Comparison of ENCODE assay signal across 8 cellular contexts in genomic region chr14:100213956-100214767, GRCh38. TPM values are rescaled to one million over a fixed set of nuclear protein-coding genes. Genes with fewer than 3 reads are reported as not detected.
DNase-seq lines count a peak whose midpoint lies in the region; ATAC-seq, FAIRE-seq and TF ChIP-seq lines count a peak whose summit lies in the region.

No MANE protein-coding gene starts in this region.

- H3K9me3 Mint-ChIP-seq in H9, result no peaks in the 10 kb centered on the region

- H3K9me3 ChIP-seq in ES-I3 (ENCODE audit: control insufficient read depth, insufficient read depth, low read length) (no peaks in the 10 kb centered on the region), H9 (ENCODE audit: control insufficient read depth, low read depth, low read length) (no peaks in the 10 kb centered on the region), RWPE2 (ENCODE audit: severe bottlenecking) (no peaks in the 10 kb centered on the region), neutrophil (no peaks in the 10 kb centered on the region), suprapubic skin (no peaks in the 10 kb centered on the region)

- peaks cover 17 to 20% of the 10 kb centered on the region in 2 experiments for H3K4me1 Mint-ChIP-seq in H9

- peak overlapping the region; percentile 88 for H3K14ac ChIP-seq in H9 (ENCODE audit: insufficient read depth, low read length)

- no peak overlapping the region for H3K56ac ChIP-seq in H9 (ENCODE audit: insufficient read length, low read depth, low read length)

- H3K9ac ChIP-seq in ES-I3 (ENCODE audit: low read depth, low read length) (peak overlapping the region; percentile 99), H9 (ENCODE audit: extremely low read depth, insufficient read length, low read length) (peak overlapping the region; percentile 57)

- no peaks in the 10 kb centered on the region for H4K20me1 ChIP-seq in H9 (ENCODE audit: control insufficient read depth, insufficient read depth, insufficient read length)

- no peak overlapping the region for H2BK5ac ChIP-seq in H9 (ENCODE audit: insufficient read length, low read length)

- no CpG with 5 or more reads among the region's 90 CpGs for WGBS in H9 (ENCODE audit: extremely low coverage, insufficient read length, low lambda C conversion rate)
- under 1% methylated on average over 24 of the region's 90 CpGs for WGBS in suprapubic skin

- no peak for TF ChIP-seq EP300 in suprapubic skin (IDR thresholded peaks at IDR 0.05)

- TF ChIP-seq CTCF in H9 (conservative IDR thresholded peaks at IDR 0.05) (no peak), RWPE2 (IDR thresholded peaks at IDR 0.05; ENCODE audit: poor library complexity, severe bottlenecking) (no peak), neutrophil (IDR thresholded peaks at IDR 0.05) (no peak), suprapubic skin (IDR thresholded peaks at IDR 0.05) (no peak)

- peak overlapping the region; percentile 26 for H3K27ac ChIP-seq in H9 (ENCODE audit: insufficient read length, low read depth, low read length)
- peak overlapping the region; percentile 65 for H3K27ac ChIP-seq in RWPE2 (ENCODE audit: poor library complexity, severe bottlenecking)
- peak overlapping the region; percentile 96 for H3K27ac ChIP-seq in neutrophil
- peak overlapping the region; percentile 98 for H3K27ac ChIP-seq in suprapubic skin

- H3K18ac ChIP-seq in H9 (ENCODE audit: insufficient read length, low read depth, low read length), result peak overlapping the region; percentile 79

- H3K27me3 ChIP-seq in H9 (ENCODE audit: insufficient read depth, low read length), result no peaks in the 10 kb centered on the region
- H3K27me3 ChIP-seq in RWPE2 (ENCODE audit: insufficient read depth, poor library complexity, severe bottlenecking), result no peaks in the 10 kb centered on the region
- no peaks in the 10 kb centered on the region for H3K27me3 ChIP-seq in neutrophil
- no peaks in the 10 kb centered on the region for H3K27me3 ChIP-seq in suprapubic skin

- peak overlapping the region; percentile 66 to 77 for H3K4me3 Mint-ChIP-seq in H9

- peak overlapping the region; percentile 54 for H3K4me3 ChIP-seq in RWPE2 (ENCODE audit: severe bottlenecking)
- H3K4me3 ChIP-seq in neutrophil (ENCODE audit: low read depth in 1 of 2, low read length in 1 of 2), result peak overlapping the region; percentile 78 to 93
- peak overlapping the region; percentile 91 for H3K4me3 ChIP-seq in suprapubic skin

- peaks cover 8% of the 10 kb centered on the region; the same call in 1 of the 2 replicates for H3K4me1 ChIP-seq in ES-I3 (ENCODE audit: insufficient read depth, low read length)
- H3K4me1 ChIP-seq in H9 (ENCODE audit: insufficient read depth, low read length), result peaks cover 2% of the 10 kb centered on the region; the same call in 1 of the 2 replicates
- peaks cover 3% of the 10 kb centered on the region for H3K4me1 ChIP-seq in RWPE2 (ENCODE audit: insufficient read depth, poor library complexity, severe bottlenecking)
- peaks cover 17 to 26% of the 10 kb centered on the region in 2 experiments for H3K4me1 ChIP-seq in neutrophil (ENCODE audit: control insufficient read depth in 1 of 2, insufficient read depth in 1 of 2, low read depth in 1 of 2, low read length in 1 of 2)
- peaks cover 17% of the 10 kb centered on the region for H3K4me1 ChIP-seq in suprapubic skin

- H2BK12ac ChIP-seq in H9 (ENCODE audit: insufficient read length, low read depth, low read length), result no peak overlapping the region

- no peak overlapping the region for H2AFZ ChIP-seq in H9 (ENCODE audit: low read length)

- H3K27ac Mint-ChIP-seq in H9, result peak overlapping the region; percentile 98 to 100 (median 98); a peak in 6 of 7 replicates

- no peak overlapping the region for H3K23ac ChIP-seq in H9 (ENCODE audit: insufficient read length, low read depth, low read length)

- TF ChIP-seq POLR2A in suprapubic skin (IDR thresholded peaks at IDR 0.05), result peak in 1 of 2 donors; percentile 78

- no peak overlapping the region for H4K8ac ChIP-seq in H9 (replicated peaks; ENCODE audit: insufficient read length, low read depth, low read length)

- no peaks in the 10 kb centered on the region for H3K36me3 ChIP-seq in ES-I3 (ENCODE audit: insufficient read depth, low read length)
- H3K36me3 ChIP-seq in RWPE2 (ENCODE audit: low read depth), result no peaks in the 10 kb centered on the region
- H3K36me3 ChIP-seq in neutrophil, result no peaks in the 10 kb centered on the region
- no peaks in the 10 kb centered on the region for H3K36me3 ChIP-seq in suprapubic skin

- H3K36me3 Mint-ChIP-seq in H9 (ENCODE audit: insufficient read depth in 1 of 3, low read depth in 3 of 3), result no peaks in the 10 kb centered on the region; a peak in 2 of 7 replicates

- H2BK120ac ChIP-seq in H9 (ENCODE audit: low read depth, low read length, poor library complexity, severe bottlenecking), result no peak overlapping the region

- no peak overlapping the region for H3T11ph ChIP-seq in H9 (ENCODE audit: low read length)

- H4K91ac ChIP-seq in H9 (ENCODE audit: insufficient read length, low read depth, low read length), result no peak overlapping the region

- no peaks in the 10 kb centered on the region for H3K79me2 ChIP-seq in H9 (ENCODE audit: insufficient read depth, low read length)

- no peak overlapping the region for H4K5ac ChIP-seq in H9 (ENCODE audit: insufficient read length, low read depth, low read length)

- no peak overlapping the region for H2BK15ac ChIP-seq in H9 (ENCODE audit: low read depth, low read length)

- peak; percentile 96 for DNase-seq in H9
- peak; percentile 46 for DNase-seq in M059J (ENCODE audit: low read depth)
- DNase-seq in RWPE2 (ENCODE audit: low spot score), result peak; percentile 94
- peak; percentile 85 for DNase-seq in activated gamma-delta T cell (lab: John Stamatoyannopoulos, UW)
- DNase-seq in frontal cortex (ENCODE audit: low spot score in 2 of 2), result peak; percentile 83 to 89
- peak; percentile 94 for DNase-seq in suprapubic skin (ENCODE audit: low spot score in 2 of 2)

- H2BK20ac ChIP-seq in H9 (ENCODE audit: low read depth, low read length, poor library complexity, severe bottlenecking), result no peak overlapping the region

- peak; percentile 87 for ATAC-seq in RWPE2 (ENCODE audit: low read depth)

- peaks cover 1% of the 10 kb centered on the region for H3K27me3 Mint-ChIP-seq in H9 (ENCODE audit: low read depth)

- no peak overlapping the region for H2AK5ac ChIP-seq in H9 (ENCODE audit: insufficient read length, low read length)

- H3K4ac ChIP-seq in H9 (ENCODE audit: low read depth, low read length), result no peak overlapping the region

- no peak for FAIRE-seq in frontal cortex (lab: Jason Lieb, UNC)

- H3K23me2 ChIP-seq in H9 (ENCODE audit: insufficient read length, low read depth, low read length, poor library complexity, severe bottlenecking), result peaks cover 4% of the 10 kb centered on the region

- peak overlapping the region; percentile 30 for H3K4me2 ChIP-seq in H9 (ENCODE audit: insufficient read depth, insufficient read length, low read length)

- no peaks in the 10 kb centered on the region for H3K79me1 ChIP-seq in H9 (ENCODE audit: insufficient read depth, low read depth, low read length, poor library complexity, severe bottlenecking)

RNA-seq across cellular contexts. Expression of gene YY1, which starts 24.8 kb away (rescaled TPM):
- total RNA-seq in H9 (2021), result 103 and 106 TPM in 2 replicates
- 25.9 and 39.5 TPM in 2 replicates for total RNA-seq in M059J (2014; rRNA removed; shearing (Covaris generic))
- 47.7 TPM for total RNA-seq in frontal cortex
- total RNA-seq in suprapubic skin, result 10 to 100 TPM; 42.1 to 56.3 (median 48.9) TPM

RNA-seq across cellular contexts. Expression of gene DEGS2, which starts 54.7 kb away (rescaled TPM):
- total RNA-seq in H9 (2021) (0.59 and 0.72 TPM in 2 replicates), frontal cortex (0.41 TPM), suprapubic skin (100 to 1,000 TPM in 3 of 4 donors, 10 to 100 TPM in 1; 78.9 to 130 (median 108) TPM)
- 0.10 TPM in 1 of 2 replicates, not detected in the other for total RNA-seq in M059J (2014; rRNA removed; shearing (Covaris generic))

Comparison
In these comparisons a context has a peak if more than half of its experiments do, and no peak if none do; other contexts are left out.
1. Peak in every context shown above with its lines: DNase-seq, ATAC-seq, H3K4me3 ChIP-seq and H3K27ac ChIP-seq.
2. DNase-seq: peak in every context shown above with its lines; median percentile 96 in H9; 94 in RWPE2; 94 in suprapubic skin; 86 in frontal cortex; 85 in activated gamma-delta T cell; 46 in M059J.
3. H3K27ac ChIP-seq: peak in every context shown above with its lines; median percentile 98 in suprapubic skin; 96 in neutrophil; 65 in RWPE2; 26 in H9.
4. RNA of gene DEGS2, which starts 54.7 kb away (total RNA-seq): 78.9 to 130 TPM in suprapubic skin; 0.59 to 0.72 TPM in H9, 0.41 TPM in frontal cortex (single experiment) and 0.10 TPM in M059J; every median in the first group is over 10 times any median in the second.